ENCODE assay signal across 8 cellular contexts in the genomic region with DNA sequence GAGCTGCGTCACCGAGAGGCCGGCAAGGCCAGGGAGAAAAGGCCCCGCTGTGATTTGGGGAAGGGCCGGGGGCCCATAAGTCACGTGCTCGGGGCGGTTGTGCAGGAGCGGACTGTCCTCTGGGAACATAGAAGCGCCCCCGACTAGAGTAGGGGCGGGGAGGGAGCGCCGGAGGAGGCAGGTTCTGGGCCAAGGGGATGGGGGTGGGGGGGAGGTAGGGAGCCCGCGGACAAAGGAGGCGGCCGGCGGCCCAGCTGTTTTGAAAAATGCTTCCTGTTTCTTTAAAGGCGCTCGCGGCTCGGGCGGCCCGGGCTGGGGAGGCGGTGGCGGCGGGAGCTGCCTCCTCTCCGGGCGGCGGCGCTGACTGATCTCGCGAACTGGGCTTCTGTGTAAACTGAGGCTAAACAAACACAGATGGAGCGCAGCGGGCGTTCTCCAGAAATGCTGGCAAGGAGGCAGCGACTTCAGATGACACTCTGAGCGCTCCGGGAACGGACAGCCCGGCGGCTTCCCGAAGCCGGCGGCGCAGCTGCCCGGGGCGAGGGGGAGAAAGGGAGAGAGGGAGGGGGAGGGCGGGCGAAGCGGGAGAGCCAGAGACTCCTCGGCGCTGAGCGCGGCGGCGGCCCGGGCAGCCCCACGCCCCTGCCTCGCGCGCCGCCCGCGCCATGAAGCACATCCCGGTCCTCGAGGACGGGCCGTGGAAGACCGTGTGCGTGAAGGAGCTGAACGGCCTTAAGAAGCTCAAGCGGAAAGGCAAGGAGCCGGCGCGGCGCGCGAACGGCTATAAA. TPM values are rescaled to one million over a fixed set of nuclear protein-coding genes. Genes with fewer than 3 reads are reported as not detected.
DNase-seq lines count a peak whose midpoint lies in the region; ATAC-seq and TF ChIP-seq lines count a peak whose summit lies in the region.

A gene with protein sequence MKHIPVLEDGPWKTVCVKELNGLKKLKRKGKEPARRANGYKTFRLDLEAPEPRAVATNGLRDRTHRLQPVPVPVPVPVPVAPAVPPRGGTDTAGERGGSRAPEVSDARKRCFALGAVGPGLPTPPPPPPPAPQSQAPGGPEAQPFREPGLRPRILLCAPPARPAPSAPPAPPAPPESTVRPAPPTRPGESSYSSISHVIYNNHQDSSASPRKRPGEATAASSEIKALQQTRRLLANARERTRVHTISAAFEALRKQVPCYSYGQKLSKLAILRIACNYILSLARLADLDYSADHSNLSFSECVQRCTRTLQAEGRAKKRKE (plus strand): TSS at position 467 of the 788 bp plus-strand sequence. CDS start 199 bp downstream, at position 666.

- no peaks in the 10 kb centered on the region for H3K9me3 Mint-ChIP-seq in WTC11

- no peaks in the 10 kb centered on the region for H3K9me3 ChIP-seq in Loucy (ENCODE audit: insufficient read depth, low read depth, low read length)
- H3K9me3 ChIP-seq in mesodermal cell (ENCODE audit: control insufficient read depth, low read length) = no peaks in the 10 kb centered on the region
- H3K9me3 ChIP-seq in suprapubic skin = no peaks in the 10 kb centered on the region

- H3K4me3 ChIP-seq in Loucy (ENCODE audit: low read length, poor library complexity, severe bottlenecking) (peak within 1 kb of the TSS; percentile 73), epithelial cell of proximal tubule (ENCODE audit: low read depth, low read length) (peak within 1 kb of the TSS; percentile 51), mesodermal cell (ENCODE audit: extremely low read depth, insufficient read depth, low read length, poor library complexity, severe bottlenecking) (peak within 1 kb of the TSS; percentile 56), suprapubic skin (peak within 1 kb of the TSS; percentile 59)

- peak; percentile 60 for DNase-seq in Daoy (ENCODE audit: low read depth)
- peak; percentile 75 for DNase-seq in WTC11 (ENCODE audit: low spot score)
- no peak for DNase-seq in epithelial cell of proximal tubule (ENCODE audit: low read depth)
- DNase-seq in suprapubic skin (ENCODE audit: low spot score in 2 of 2) = peak; percentile 91 to 93
- no peak for DNase-seq in epidermal melanocyte (ENCODE audit: insufficient read length, low spot score)

- H3F3A ChIP-seq in Loucy (ENCODE audit: low read depth) = no peaks in the 10 kb centered on the region

- whole genome bisulfite sequencing in mesodermal cell (ENCODE audit: insufficient coverage in 2 of 2), 2 experiments = 0 to 1% methylated on average over 58 to 62 of the region's 81 CpGs
- 1% methylated on average over 19 of the region's 81 CpGs for WGBS in suprapubic skin

- H2AFZ ChIP-seq in Loucy (ENCODE audit: low read length) = peak within 1 kb of the TSS; percentile 86

- no peak for TF ChIP-seq EP300 in suprapubic skin (IDR thresholded peaks at IDR 0.05)

- H3K4me1 ChIP-seq in Loucy (ENCODE audit: insufficient read depth, low read length, poor library complexity, severe bottlenecking) = peaks cover 6% of the 10 kb centered on the region
- peaks cover 2% of the 10 kb centered on the region for H3K4me1 ChIP-seq in mesodermal cell (ENCODE audit: control insufficient read depth, insufficient read depth, low read length, poor library complexity, severe bottlenecking)
- H3K4me1 ChIP-seq in suprapubic skin = peaks cover 61% of the 10 kb centered on the region

- POLR2A ChIA-PET in WTC11 (lab: Charles Lee) = interaction anchor here (0.7 to 1.3 kb wide), 4 partner anchors 11 to 361 kb away, joined by 3 to 5 read pairs (median 4); partner anchors contain the start of gene C2orf68

- H3K4me2 ChIP-seq in Loucy (ENCODE audit: low read depth, low read length, poor library complexity, severe bottlenecking) = peak within 1 kb of the TSS; percentile 91

- no peaks in the 10 kb centered on the region for H3K79me2 ChIP-seq in Loucy (ENCODE audit: insufficient read depth, low read length)

- H3K9me2 ChIP-seq in Loucy (replicated peaks; ENCODE audit: low read depth, low read length) = no peaks in the 10 kb centered on the region

- H3K27me3 Mint-ChIP-seq in WTC11 (ENCODE audit: low read depth) = peaks cover 78% of the 10 kb centered on the region

- H3K36me3 Mint-ChIP-seq in WTC11 = no peaks in the 10 kb centered on the region

- TF ChIP-seq POLR2A in suprapubic skin (IDR thresholded peaks at IDR 0.05) = peak in 1 of 2 donors; percentile 21

- CTCF ChIA-PET in WTC11 (lab: Charles Lee) = interaction anchor here (0.5 to 6.2 kb wide), 16 partner anchors 9 to 367 kb away, joined by 3 to 126 read pairs (median 6); no protein-coding TSS in a partner anchor

- H3K4me3 Mint-ChIP-seq in WTC11 = peak within 1 kb of the TSS; percentile 90

- no peaks in the 10 kb centered on the region for H3K36me3 ChIP-seq in Loucy (ENCODE audit: insufficient read depth, low read length)
- H3K36me3 ChIP-seq in mesodermal cell (ENCODE audit: control insufficient read depth, insufficient read depth, low read length) = no peaks in the 10 kb centered on the region
- no peaks in the 10 kb centered on the region for H3K36me3 ChIP-seq in suprapubic skin

- peak within 1 kb of the TSS; percentile 49 for H3K27ac ChIP-seq in mesodermal cell (ENCODE audit: low read depth, low read length, severe bottlenecking)
- peak within 1 kb of the TSS; percentile 90 for H3K27ac ChIP-seq in suprapubic skin

- no peaks in the 10 kb centered on the region for H4K20me1 ChIP-seq in Loucy (ENCODE audit: insufficient read depth, low read length, poor library complexity, severe bottlenecking)

- H3K27me3 ChIP-seq in Loucy (ENCODE audit: insufficient read depth, low read length, poor library complexity, severe bottlenecking) = peaks cover 28% of the 10 kb centered on the region
- peaks cover 44% of the 10 kb centered on the region for H3K27me3 ChIP-seq in suprapubic skin

- peaks cover 9% of the 10 kb centered on the region for H3K4me1 Mint-ChIP-seq in WTC11

- H3K9ac ChIP-seq in Loucy (ENCODE audit: low read depth, low read length, poor library complexity, severe bottlenecking) = peak within 1 kb of the TSS; percentile 61

- TF ChIP-seq CTCF in Loucy (conservative IDR thresholded peaks at IDR 0.05; ENCODE audit: low read length) = no peak
- TF ChIP-seq CTCF in WTC11 (IDR thresholded peaks at IDR 0.05) = no peak
- no peak for TF ChIP-seq CTCF in epithelial cell of proximal tubule (conservative IDR thresholded peaks at IDR 0.05; ENCODE audit: low read depth, low read length)
- no peak for TF ChIP-seq CTCF in suprapubic skin (IDR thresholded peaks at IDR 0.05)

- H3K27ac Mint-ChIP-seq in WTC11 = no peak within 1 kb of the TSS

- peak; percentile 30 for ATAC-seq in WTC11
- no peak for ATAC-seq in HG02588 (IDR thresholded peaks at IDR 0.05; ENCODE audit: unreplicated experiment)

TF ChIP-seq in WTC11, 78 proteins besides CTCF, POLR2A, EP300 and RAD21 (continues in another document):
- TF ChIP-seq ZNF512 (CRISPR knock-in tag; IDR thresholded peaks at IDR 0.05; ENCODE audit: borderline replicate concordance) = no peak
- 0 out of 2 replicates have a peak, but pooled peaks have one; percentile 37 for TF ChIP-seq ZNF219 (CRISPR knock-in tag; IDR thresholded peaks at IDR 0.05; ENCODE audit: borderline replicate concordance)
- no peak for TF ChIP-seq PRRX2 (CRISPR knock-in tag; IDR thresholded peaks at IDR 0.05)
- no peak for TF ChIP-seq AR (CRISPR knock-in tag; IDR thresholded peaks at IDR 0.05)

RNA-seq across cellular contexts. Expression of the gene that starts here (rescaled TPM):
- total RNA-seq in Daoy (2014; rRNA removed; shearing (Covaris generic)) = 10.0 and 17.7 TPM in 2 replicates
- total RNA-seq in WTC11 (2021) = 0.23 to 0.81 TPM (median 0.57 TPM) in 3 replicates
- total RNA-seq in epithelial cell of proximal tubule = 0.52 and 0.94 TPM in 2 replicates
- polyA plus RNA-seq in mesodermal cell (2013, experiment 1 of 2) = 5.9 TPM
- 4.1 TPM for polyA plus RNA-seq in mesodermal cell (2013, experiment 2 of 2)
- total RNA-seq in suprapubic skin = 10 to 100 TPM in 3 of 4 donors, 1 to 10 TPM in 1; 9.7 to 30.3 (median 27.3) TPM

Comparison
In these comparisons a context has a peak if more than half of its experiments do, and no peak if none do; other contexts are left out.
1. Peak in DNase-seq and ATAC-seq in WTC11; RNA of the gene not detected or under 1 TPM.
2. DNase-seq: peak in Daoy (single experiment) and suprapubic skin (2 of 2); none in epithelial cell of proximal tubule (single experiment) and epidermal melanocyte (single experiment).
3. Peak in every context shown above with its lines, with median percentiles within 50 percentile points of each other: H3K4me3 ChIP-seq.